19 cellular contexts compared by ENCODE assay signal in genomic region chr2:238422940-238423339, GRCh38. TPM values are rescaled to one million over a fixed set of nuclear protein-coding genes. Genes with fewer than 3 reads are reported as not detected.
DNase-seq lines count a peak whose midpoint lies in the region; ATAC-seq, FAIRE-seq and TF ChIP-seq lines count a peak whose summit lies in the region.
"Had no signal": no experiment of that assay in that cellular context is flagged by ENCODE, and none has a peak within 500 bp of the region (broad histone marks: within the 10 kb centered on the region; RNA-seq: fewer than 3 reads in every experiment).

No MANE protein-coding gene starts in this region.

- no peak overlapping the region for H3K27ac Mint-ChIP-seq in CD8-positive, alpha-beta memory T cell
- no peak overlapping the region for H3K27ac Mint-ChIP-seq in astrocyte (ENCODE audit: unreplicated experiment)
- H3K27ac Mint-ChIP-seq: CD8-positive, alpha-beta T cell had no signal

- H3K9me3 ChIP-seq in CD8-positive, alpha-beta memory T cell (ENCODE audit: low read length) = no peaks in the 10 kb centered on the region
- H3K9me3 ChIP-seq in astrocyte (ENCODE audit: insufficient read depth, low read depth, low read length) = no peaks in the 10 kb centered on the region
- no peaks in the 10 kb centered on the region for H3K9me3 ChIP-seq in mesenchymal stem cell (ENCODE audit: control insufficient read depth, low read length)
- H3K9me3 ChIP-seq: Caco-2, HAP-1 had no signal

- WGBS in mesenchymal stem cell = 89% methylated on average over 7 of the region's 7 CpGs

- H3K36me3 Mint-ChIP-seq in CD8-positive, alpha-beta memory T cell = peaks cover 0 to 11% (median 3%) of the 10 kb centered on the region in 3 donors
- H3K36me3 Mint-ChIP-seq in astrocyte (ENCODE audit: low read depth, unreplicated experiment) = peaks cover 4% of the 10 kb centered on the region

- H3K79me1 ChIP-seq in mesenchymal stem cell (replicated peaks; ENCODE audit: low read length, poor library complexity, severe bottlenecking) = no peaks in the 10 kb centered on the region

- H3K79me2 ChIP-seq in astrocyte (ENCODE audit: insufficient read depth, low read length) = peaks cover 10% of the 10 kb centered on the region

- no peak overlapping the region for H3K4ac ChIP-seq in mesenchymal stem cell (ENCODE audit: low read depth in 1 of 2, low read length in 2 of 2)

- H3K4me1 ChIP-seq in CD8-positive, alpha-beta memory T cell (ENCODE audit: insufficient read depth, low read length) = peaks cover 16% of the 10 kb centered on the region
- peaks cover 46% of the 10 kb centered on the region for H3K4me1 ChIP-seq in astrocyte (ENCODE audit: insufficient read depth, low read length)
- peaks cover 31% of the 10 kb centered on the region for H3K4me1 ChIP-seq in mesenchymal stem cell (ENCODE audit: control insufficient read depth, insufficient read depth, low read depth, low read length)

- H2BK5ac ChIP-seq in mesenchymal stem cell (ENCODE audit: low read depth, low read length, poor library complexity, severe bottlenecking) = no peak overlapping the region

- H3K4me2 ChIP-seq in astrocyte (ENCODE audit: low read length) (no peak overlapping the region), mesenchymal stem cell (ENCODE audit: low read length, poor library complexity, severe bottlenecking) (no peak overlapping the region)

- H3K4me3 Mint-ChIP-seq in CD8-positive, alpha-beta memory T cell = no peak overlapping the region
- H3K4me3 Mint-ChIP-seq in astrocyte (ENCODE audit: unreplicated experiment) = no peak overlapping the region
- H3K4me3 Mint-ChIP-seq: CD14-positive monocyte; CD8-positive, alpha-beta T cell had no signal

- H3K9ac ChIP-seq in astrocyte (ENCODE audit: low read length) (peak overlapping the region; percentile 0), mesenchymal stem cell (ENCODE audit: low read length) (peak overlapping the region; percentile 76)

- H3K27me3 ChIP-seq in CD8-positive, alpha-beta memory T cell (ENCODE audit: insufficient read depth, low read length, poor library complexity, severe bottlenecking) = no peaks in the 10 kb centered on the region
- no peaks in the 10 kb centered on the region for H3K27me3 ChIP-seq in astrocyte (ENCODE audit: insufficient read depth, low read length)
- H3K27me3 ChIP-seq in mesenchymal stem cell (ENCODE audit: control insufficient read depth in 1 of 2, insufficient read depth in 1 of 2, low read length in 2 of 2) = no peaks in the 10 kb centered on the region

- ATAC-seq in GM19328 (IDR thresholded peaks at IDR 0.05; ENCODE audit: unreplicated experiment) = no peak
- ATAC-seq: CD8-positive, alpha-beta T cell; HepG2 had no signal

- DNase-seq in CD8-positive, alpha-beta memory T cell = no peak
- DNase-seq in astrocyte (ENCODE audit: low read depth) = no peak
- no peak for DNase-seq in mesenchymal stem cell
- no peak for DNase-seq in retina
- DNase-seq in NCI-H82 treated with DMSO at 0.1 percent for 48 hours (lab: John Stamatoyannopoulos, UW; ENCODE audit: unreplicated experiment) = no peak
- DNase-seq in germinal center (ENCODE audit: low spot score) = no peak
- DNase-seq: Caco-2; CD8-positive, alpha-beta T cell; DND-41; GDM1; GOT3 had no signal

- H2BK15ac ChIP-seq in mesenchymal stem cell (ENCODE audit: low read depth, poor library complexity, severe bottlenecking) = no peak overlapping the region

- no peak overlapping the region for H2BK120ac ChIP-seq in mesenchymal stem cell (ENCODE audit: low read depth, low read length)

- H3K14ac ChIP-seq in mesenchymal stem cell (ENCODE audit: low read length in 2 of 2) = no peak overlapping the region

- no peak overlapping the region for H4K91ac ChIP-seq in mesenchymal stem cell (ENCODE audit: low read length)

- H3K4me3 ChIP-seq in CD8-positive, alpha-beta memory T cell (ENCODE audit: low read length) = no peak overlapping the region
- H3K4me3 ChIP-seq in astrocyte (ENCODE audit: insufficient read depth, low read depth, low read length) (no peak overlapping the region), mesenchymal stem cell (ENCODE audit: insufficient read depth in 1 of 2, low read depth in 1 of 2, low read length in 2 of 2) (no peak overlapping the region), skin epidermis (no peak overlapping the region)
- H3K4me3 ChIP-seq: HAP-1 had no signal

- no peak overlapping the region for H3K18ac ChIP-seq in mesenchymal stem cell (ENCODE audit: low read depth in 1 of 2, low read length in 2 of 2)

- H2AFZ ChIP-seq in astrocyte (ENCODE audit: low read depth, low read length) (no peak overlapping the region), mesenchymal stem cell (ENCODE audit: low read depth, low read length) (no peak overlapping the region)

- H2BK12ac ChIP-seq in mesenchymal stem cell (ENCODE audit: low read length in 2 of 2) = no peak overlapping the region

- POLR2A ChIA-PET in CD8-positive, alpha-beta memory T cell (lab: Charles Lee) = no interaction called here

- no peaks in the 10 kb centered on the region for H3K27me3 Mint-ChIP-seq in CD8-positive, alpha-beta memory T cell
- H3K27me3 Mint-ChIP-seq in astrocyte (ENCODE audit: low read depth, unreplicated experiment) = no peaks in the 10 kb centered on the region

- no peak overlapping the region for H4K8ac ChIP-seq in mesenchymal stem cell (ENCODE audit: low read length)

- H2AK5ac ChIP-seq in mesenchymal stem cell (ENCODE audit: low read length, severe bottlenecking) = no peak overlapping the region

- H3K23ac ChIP-seq in mesenchymal stem cell (ENCODE audit: low read length in 2 of 2) = no peak overlapping the region

- H4K20me1 ChIP-seq in astrocyte (ENCODE audit: insufficient read depth, low read length) = no peaks in the 10 kb centered on the region

- no peaks in the 10 kb centered on the region for H3K9me3 Mint-ChIP-seq in CD8-positive, alpha-beta memory T cell
- no peaks in the 10 kb centered on the region for H3K9me3 Mint-ChIP-seq in astrocyte (ENCODE audit: unreplicated experiment)
- H3K9me3 Mint-ChIP-seq: CD14-positive monocyte; CD8-positive, alpha-beta T cell had no signal

- CTCF ChIA-PET in CD8-positive, alpha-beta memory T cell (lab: Charles Lee) = no interaction called here

- TF ChIP-seq CTCF in astrocyte (IDR thresholded peaks at IDR 0.05; ENCODE audit: insufficient read depth, low read depth, low read length) = no peak

- no peaks in the 10 kb centered on the region for H3K36me3 ChIP-seq in CD8-positive, alpha-beta memory T cell (ENCODE audit: insufficient read depth, low read length)
- H3K36me3 ChIP-seq in astrocyte (ENCODE audit: insufficient read depth, low read length) = no peaks in the 10 kb centered on the region
- H3K36me3 ChIP-seq in mesenchymal stem cell (ENCODE audit: control insufficient read depth in 1 of 2, insufficient read depth in 2 of 2, low read depth in 1 of 2, low read length in 2 of 2) = peaks cover 0 to 4% of the 10 kb centered on the region in 2 experiments
- H3K36me3 ChIP-seq: HAP-1 had no signal

- no peak for FAIRE-seq in astrocyte (lab: Jason Lieb, UNC)
- FAIRE-seq: GM12892, HepG2, HTR-8/SVneo had no signal

- peak overlapping the region; percentile 9 for H3K27ac ChIP-seq in CD8-positive, alpha-beta memory T cell (ENCODE audit: low read depth, low read length)
- H3K27ac ChIP-seq in astrocyte (ENCODE audit: low read depth, low read length) = peak overlapping the region; percentile 96
- no peak overlapping the region for H3K27ac ChIP-seq in mesenchymal stem cell (ENCODE audit: low read length, poor library complexity, severe bottlenecking)
- peak overlapping the region in 11 of 21 experiments; percentile 12 to 76 (median 36) for H3K27ac ChIP-seq in skin epidermis
- H3K27ac ChIP-seq: 22Rv1 had no signal

- H3K4me1 Mint-ChIP-seq in CD8-positive, alpha-beta memory T cell = peaks cover 14 to 21% (median 19%) of the 10 kb centered on the region in 3 donors
- H3K4me1 Mint-ChIP-seq in astrocyte (ENCODE audit: low read depth, unreplicated experiment) = peaks cover 26% of the 10 kb centered on the region

RNA-seq across cellular contexts. Expression of gene ASB1, which starts 3.8 kb away (rescaled TPM):
- 10 to 100 TPM; 41.8 to 41.9 TPM for total RNA-seq in CD8-positive, alpha-beta memory T cell
- 25.9 TPM for polyA plus RNA-seq in CD8-positive, alpha-beta memory T cell
- total RNA-seq in astrocyte = 30.6 and 31.7 TPM in 2 replicates
- polyA plus RNA-seq in mesenchymal stem cell (2013, experiment 1 of 2) = 23.1 TPM
- polyA plus RNA-seq in mesenchymal stem cell (2013, experiment 2 of 2) = 25.2 TPM
